Comparison of ENCODE assay signal across 15 cellular contexts in the genomic region with DNA sequence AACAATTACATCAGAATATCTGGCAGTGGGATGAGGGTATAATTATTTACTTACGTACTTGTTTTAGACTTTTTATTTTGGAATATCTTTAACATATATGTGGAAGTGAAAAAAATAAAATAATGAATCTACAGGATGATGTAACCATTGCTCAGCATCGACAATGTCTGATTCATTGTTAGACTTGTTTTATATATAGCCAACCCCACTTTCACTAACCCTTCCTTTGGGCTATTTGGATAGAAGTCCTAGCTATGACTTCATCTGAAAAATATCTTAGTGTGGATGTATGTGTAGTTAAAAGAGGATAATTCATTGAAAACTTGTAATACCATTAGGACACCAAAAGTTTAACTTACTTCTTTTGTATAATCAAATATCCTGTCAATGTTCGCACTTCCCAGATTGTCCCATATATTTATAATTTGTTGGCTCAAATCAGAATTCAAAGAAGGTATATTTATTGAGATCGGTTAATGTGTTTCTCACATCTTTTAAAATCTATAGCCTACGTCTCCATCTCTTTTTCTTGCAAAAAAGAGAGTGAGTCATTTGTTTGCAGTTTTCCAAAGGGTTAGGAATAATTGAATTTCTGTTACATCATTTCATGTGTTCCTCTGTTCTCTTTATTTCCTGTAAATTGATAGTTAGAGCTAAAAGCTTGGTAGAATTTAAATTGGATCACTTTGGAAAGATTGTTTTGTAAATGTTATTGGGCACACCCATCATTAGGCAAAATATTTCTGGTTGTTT.
A peak's percentile ranks its signal among the peaks of the same experiment; 100 is the strongest.
DNase-seq lines count a peak whose midpoint lies in the region; ATAC-seq, FAIRE-seq and TF ChIP-seq lines count a peak whose summit lies in the region.
"Had no signal": no experiment of that assay in that cellular context is flagged by ENCODE, and none has a peak within 500 bp of the region (broad histone marks: within the 10 kb centered on the region; RNA-seq: fewer than 3 reads in every experiment).

No MANE protein-coding gene starts in this region.

- no TSS peak for BruUV-seq in mammary epithelial cell (replicated peaks; lab: Mats Ljungman, UMichigan)

- no peak for TF ChIP-seq POLR2A in sigmoid colon (IDR thresholded peaks at IDR 0.05)

- no peaks in the 10 kb centered on the region for H3K79me1 ChIP-seq in neuronal stem cell (ENCODE audit: low read depth, low read length)

- DNase-seq in HS-27A (ENCODE audit: low read depth) (peak; percentile 8), mammary epithelial cell (peak; percentile 83), kidney (no peak), sigmoid colon (no peak), neuronal stem cell (ENCODE audit: low spot score) (no peak)
- no peak for DNase-seq in activated CD4-positive, alpha-beta T cell treated with anti-CD3 and anti-CD28 coated beads for 4 hours
- DNase-seq: caudate nucleus, esophagus squamous epithelium, KG1, NCI-H2029, uterus had no signal

- H3K4me2 ChIP-seq in mammary epithelial cell (ENCODE audit: insufficient read depth, low read depth, low read length) (peak overlapping the region; percentile 78), neuronal stem cell (ENCODE audit: insufficient read depth, low read length, poor library complexity, severe bottlenecking) (no peak overlapping the region)

- H2AFZ ChIP-seq in ACC112 (ENCODE audit: low read length, unreplicated experiment) (no peak overlapping the region), mammary epithelial cell (ENCODE audit: low read depth, low read length) (peak overlapping the region; percentile 13), neuronal stem cell (ENCODE audit: low read length) (no peak overlapping the region)

- intact Hi-C loops in mammary epithelial cell (cut with micrococcal nuclease) = no loop called here
- intact Hi-C loops in kidney (cut with DNase I) = no loop called here
- intact Hi-C loops in sigmoid colon (cut with DNase I) = no loop called here

- no peak overlapping the region for H4K8ac ChIP-seq in neuronal stem cell (ENCODE audit: low read depth, low read length)

- no peak overlapping the region for H2BK5ac ChIP-seq in neuronal stem cell (ENCODE audit: low read length)

- H3K27me3 ChIP-seq in ACC112 (ENCODE audit: insufficient read depth, low read length) (no peaks in the 10 kb centered on the region), mammary epithelial cell (ENCODE audit: insufficient read depth, low read length) (no peaks in the 10 kb centered on the region), sigmoid colon (no peaks in the 10 kb centered on the region), neuronal stem cell (ENCODE audit: control insufficient read depth in 3 of 3, insufficient read depth in 3 of 3, low read depth in 1 of 3, low read length in 3 of 3) (no peaks in the 10 kb centered on the region)
- H3K27me3 ChIP-seq: esophagus squamous epithelium, uterus had no signal

- H3K36me3 ChIP-seq in ACC112 (ENCODE audit: insufficient read depth, low read length) = no peaks in the 10 kb centered on the region
- no peaks in the 10 kb centered on the region for H3K36me3 ChIP-seq in mammary epithelial cell (ENCODE audit: insufficient read depth, low read length)
- H3K36me3 ChIP-seq in kidney (ENCODE audit: control insufficient read depth in 1 of 2, insufficient read depth in 2 of 2, low read length in 2 of 2) = no peaks in the 10 kb centered on the region
- H3K36me3 ChIP-seq in sigmoid colon = no peaks in the 10 kb centered on the region
- no peaks in the 10 kb centered on the region for H3K36me3 ChIP-seq in neuronal stem cell (replicated peaks in 1 of 2; ENCODE audit: control insufficient read depth in 2 of 2, insufficient read depth in 2 of 2, low read length in 2 of 2)
- H3K36me3 ChIP-seq: esophagus squamous epithelium, uterus had no signal

- WGBS in mammary epithelial cell (ENCODE audit: low coverage, missing lambda C conversion rate) = 6% methylated on average over 5 of the region's 5 CpGs
- 70 to 77% methylated on average over 5 of the region's 5 CpGs for WGBS in sigmoid colon, 2 donors
- no CpG with 5 or more reads among the region's 5 CpGs for WGBS in neuronal stem cell (ENCODE audit: extremely low coverage in 2 of 2, insufficient read length in 2 of 2, insufficient replicate concordance in 1 of 2), 2 donors

- peak overlapping the region; percentile 72 for H3K27ac ChIP-seq in ACC112 (ENCODE audit: low read depth, low read length)
- peak overlapping the region; percentile 73 for H3K27ac ChIP-seq in mammary epithelial cell (ENCODE audit: insufficient read depth, low read depth, low read length)
- H3K27ac ChIP-seq in kidney (ENCODE audit: low read depth in 2 of 2, low read length in 2 of 2) = no peak overlapping the region
- no peak overlapping the region for H3K27ac ChIP-seq in sigmoid colon
- no peak overlapping the region for H3K27ac ChIP-seq in neuronal stem cell (replicated peaks; ENCODE audit: low read length)
- H3K27ac ChIP-seq: esophagus squamous epithelium, uterus had no signal

- H3K4me3 ChIP-seq in ACC112 (ENCODE audit: low read depth, low read length) = peak overlapping the region; percentile 37; the same call in 1 of the 2 replicates
- H3K4me3 ChIP-seq in mammary epithelial cell (replicated peaks in 1 of 3; ENCODE audit: insufficient read depth in 1 of 3, low read depth in 2 of 3, low read length in 3 of 3) = peak overlapping the region in 1 of 3 experiments; percentile 3
- no peak overlapping the region for H3K4me3 ChIP-seq in kidney (ENCODE audit: low read length in 2 of 2)
- H3K4me3 ChIP-seq in sigmoid colon = no peak overlapping the region
- no peak overlapping the region for H3K4me3 ChIP-seq in neuronal stem cell (ENCODE audit: low read length in 2 of 2)
- H3K4me3 ChIP-seq: esophagus squamous epithelium, uterus had no signal

- H3K9me3 ChIP-seq in mammary epithelial cell (replicated peaks; ENCODE audit: insufficient read depth, low read length) (no peaks in the 10 kb centered on the region), kidney (ENCODE audit: control insufficient read depth in 1 of 2, low read length in 2 of 2) (no peaks in the 10 kb centered on the region), sigmoid colon (no peaks in the 10 kb centered on the region), neuronal stem cell (replicated peaks in 1 of 2; ENCODE audit: control insufficient read depth in 2 of 2, insufficient read depth in 1 of 2, low read depth in 1 of 2, low read length in 2 of 2) (no peaks in the 10 kb centered on the region)
- H3K9me3 ChIP-seq: esophagus squamous epithelium, uterus had no signal

- no peak overlapping the region for H3K23ac ChIP-seq in neuronal stem cell (ENCODE audit: low read depth, low read length, poor library complexity)

- TF ChIP-seq CTCF in mammary epithelial cell (conservative IDR thresholded peaks at IDR 0.05 in 1 of 2, IDR thresholded peaks at IDR 0.05 in 1 of 2; ENCODE audit: extremely low read depth in 1 of 2, insufficient read depth in 1 of 2, low read depth in 1 of 2, low read length in 2 of 2) (no peak), kidney (IDR thresholded peaks at IDR 0.05; ENCODE audit: borderline replicate concordance, extremely low read depth, insufficient read depth) (no peak), sigmoid colon (IDR thresholded peaks at IDR 0.05) (no peak)

- no peak overlapping the region for H4K91ac ChIP-seq in neuronal stem cell (ENCODE audit: low read depth, low read length, poor library complexity)

- CTCF ChIA-PET in mammary epithelial cell (lab: Charles Lee; ENCODE audit: low non-redundant PET) = interaction anchor here (0.6 kb wide), 1 partner anchor 55 kb away, joined by 12 read pairs; no protein-coding TSS in a partner anchor

- dilution Hi-C loops in mammary epithelial cell (cut with HindIII; ENCODE audit: low sequenced_read_pairs) = no loop called here

- H3K79me2 ChIP-seq in ACC112 (ENCODE audit: control insufficient read depth, insufficient read depth, low read length, unreplicated experiment) (no peaks in the 10 kb centered on the region), mammary epithelial cell (ENCODE audit: insufficient read depth, low read length) (no peaks in the 10 kb centered on the region)

- no peak for TF ChIP-seq EP300 in sigmoid colon (IDR thresholded peaks at IDR 0.05)

- H3K4me1 ChIP-seq in ACC112 (ENCODE audit: control insufficient read depth, insufficient read depth, low read length, unreplicated experiment) (peaks cover 11% of the 10 kb centered on the region), mammary epithelial cell (ENCODE audit: insufficient read depth, low read length) (peaks cover 17% of the 10 kb centered on the region), kidney (ENCODE audit: control insufficient read depth in 1 of 2, insufficient read depth in 1 of 2, low read depth in 1 of 2, low read length in 2 of 2) (no peaks in the 10 kb centered on the region), sigmoid colon (peaks cover 0 to 7% (median 5%) of the 10 kb centered on the region in 4 donors), neuronal stem cell (ENCODE audit: control insufficient read depth in 2 of 2, insufficient read depth in 1 of 2, low read depth in 1 of 2, low read length in 2 of 2) (peaks cover 0 to 5% of the 10 kb centered on the region in 2 donors)
- H3K4me1 ChIP-seq: esophagus squamous epithelium, uterus had no signal

- FAIRE-seq in kidney (lab: Jason Lieb, UNC) = peak; percentile 11
- FAIRE-seq: G401.6, islet of Langerhans had no signal

- in situ Hi-C loops in mammary epithelial cell (cut with MboI; ENCODE audit: low sequenced_read_pairs in 2 of 2) = no loop called here

- no peaks in the 10 kb centered on the region for H4K20me1 ChIP-seq in mammary epithelial cell (ENCODE audit: insufficient read depth, low read length)

- ATAC-seq in GM21367 (IDR thresholded peaks at IDR 0.05; ENCODE audit: unreplicated experiment) = no peak

- H2AK5ac ChIP-seq in neuronal stem cell (ENCODE audit: low read depth, low read length) = no peak overlapping the region

- H2BK15ac ChIP-seq in neuronal stem cell (ENCODE audit: low read length) = no peak overlapping the region

- H3K14ac ChIP-seq in neuronal stem cell (ENCODE audit: low read length) = no peak overlapping the region

- H2BK12ac ChIP-seq in neuronal stem cell (ENCODE audit: low read length) = no peak overlapping the region

- no peak overlapping the region for H3K18ac ChIP-seq in neuronal stem cell (ENCODE audit: low read length)

- H3K4ac ChIP-seq in neuronal stem cell (ENCODE audit: low read length) = no peak overlapping the region

- H3K9ac ChIP-seq in mammary epithelial cell (ENCODE audit: insufficient read depth, low read length) = no peak overlapping the region
- H3K9ac ChIP-seq in kidney (ENCODE audit: low read length in 2 of 2) = no peak overlapping the region
- no peak overlapping the region for H3K9ac ChIP-seq in neuronal stem cell (ENCODE audit: low read depth, low read length, poor library complexity)

- H2BK120ac ChIP-seq in neuronal stem cell (ENCODE audit: low read depth, low read length) = no peak overlapping the region

Comparison
In these comparisons a context has a peak if more than half of its experiments do, and no peak if none do; other contexts are left out.
1. H3K27ac ChIP-seq: peak in ACC112 (single experiment) and mammary epithelial cell (single experiment); none in kidney (0 of 2), sigmoid colon (0 of 4) and neuronal stem cell (single experiment).
2. DNase-seq: peak in HS-27A (single experiment) and mammary epithelial cell (single experiment); none in kidney (single experiment), activated CD4-positive, alpha-beta T cell treated with anti-CD3 and anti-CD28 coated beads for 4 hours (0 of 2), sigmoid colon (single experiment) and neuronal stem cell (single experiment).